Comparison of ENCODE assay signal across 8 cellular contexts in the genomic region with DNA sequence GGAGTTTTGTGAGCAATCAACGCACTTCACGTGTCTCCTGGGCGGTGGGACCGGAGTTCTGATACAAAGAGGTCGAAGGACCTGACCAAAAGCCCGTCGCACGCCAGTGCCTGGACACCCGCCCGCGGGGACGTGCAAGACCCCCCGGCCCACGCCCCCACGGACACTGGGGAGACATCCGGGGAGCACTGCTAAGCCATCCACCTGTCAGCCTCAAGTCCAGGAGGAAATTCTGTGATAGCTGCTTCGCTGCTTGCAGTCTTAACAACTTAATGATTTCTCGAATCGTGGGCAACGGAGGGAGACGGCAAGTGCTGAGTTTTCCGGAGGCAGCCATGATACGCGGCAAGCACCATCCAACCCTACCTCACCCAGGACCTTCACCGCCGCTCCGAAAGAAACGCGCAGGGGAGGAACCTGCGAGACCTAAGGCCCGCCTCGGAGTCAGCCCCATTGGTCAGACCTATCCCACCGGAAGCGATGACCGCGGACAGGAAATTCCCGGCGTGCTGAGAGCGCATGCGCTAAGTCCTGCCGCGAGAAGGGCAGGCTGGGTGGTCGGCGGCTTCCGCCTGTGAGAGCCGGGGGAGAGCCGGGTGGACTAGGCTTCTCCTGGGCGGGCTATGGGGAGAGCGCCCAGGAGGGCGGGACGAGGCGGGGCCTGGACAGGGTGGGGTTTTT. TPM values are rescaled to one million over a fixed set of nuclear protein-coding genes. Genes with fewer than 3 reads are reported as not detected.
DNase-seq lines count a peak whose midpoint lies in the region; ATAC-seq and TF ChIP-seq lines count a peak whose summit lies in the region.

A gene (minus strand): TSS at position 393 of the 681 bp plus-strand sequence. CDS start 56 bp downstream, at position 337.

- peak within 1 kb of the TSS; percentile 93 for H3K27ac ChIP-seq in colonic mucosa

- peak; percentile 97 for ATAC-seq in HG03439 (IDR thresholded peaks at IDR 0.05; ENCODE audit: unreplicated experiment)

- no peak for TF ChIP-seq CTCF in colonic mucosa (IDR thresholded peaks at IDR 0.05)

- intact Hi-C loops in colonic mucosa (cut with DNase I) = no loop called here

- H3K4me1 ChIP-seq in colonic mucosa = no peaks in the 10 kb centered on the region

- peak within 1 kb of the TSS; percentile 77 for H3K4me3 ChIP-seq in colonic mucosa

- DNase-seq in Ammon's horn (ENCODE audit: low spot score) (peak; percentile 98), NCI-H524 treated with DMSO at 0.1 percent for 48 hours (lab: John Stamatoyannopoulos, UW) (peak; percentile 96), colonic mucosa (peak; percentile 99), kidney tubule cell (ENCODE audit: low spot score) (peak; percentile 99)
- DNase-seq in activated CD4-positive, alpha-beta T cell treated with anti-CD3 and anti-CD28 coated beads for 48 hours = peak; percentile 99
- DNase-seq in stimulated activated CD4-positive, alpha-beta T cell treated with anti-CD3 and anti-CD28 coated beads, Interleukin-1b, Interleukin-23, amount 100 ng/mL, for 24 hours (ENCODE audit: low read depth in 4 of 4, low spot score in 1 of 4) = peak; percentile 87 to 98 (median 95)

- H3K27me3 ChIP-seq in colonic mucosa = no peaks in the 10 kb centered on the region

- H3K9me3 ChIP-seq in colonic mucosa = no peaks in the 10 kb centered on the region

- TF ChIP-seq POLR2A in GM19193 (IDR thresholded peaks at IDR 0.05; ENCODE audit: extremely low read depth, insufficient read depth, insufficient read length) = peak; percentile 90

- no peaks in the 10 kb centered on the region for H3K36me3 ChIP-seq in colonic mucosa

- H3K9ac ChIP-seq in colonic mucosa (ENCODE audit: low read depth in 2 of 2, low read length in 2 of 2) = peak within 1 kb of the TSS; percentile 73 to 91

RNA-seq across cellular contexts. Expression of the gene that starts here (rescaled TPM):
- 10 to 100 TPM; 17.8 to 27.9 TPM for total RNA-seq in colonic mucosa

Comparison
In these comparisons a context has a peak if more than half of its experiments do, and no peak if none do; other contexts are left out.
1. Peak in every context shown above with its lines: DNase-seq, ATAC-seq, H3K4me3 ChIP-seq and H3K27ac ChIP-seq.